ENCODE assay signal across 8 cellular contexts in genomic region chr9:111965566-111966019, GRCh38.
DNase-seq lines count a peak whose midpoint lies in the region; ATAC-seq, FAIRE-seq and TF ChIP-seq lines count a peak whose summit lies in the region.

No MANE protein-coding gene starts in this region.

- H3K23me2 ChIP-seq in H9 (ENCODE audit: insufficient read length, low read depth, low read length, poor library complexity, severe bottlenecking): no peaks in the 10 kb centered on the region

- no peak overlapping the region for H3K4ac ChIP-seq in H9 (ENCODE audit: low read depth, low read length)

- no peak overlapping the region for H2BK120ac ChIP-seq in H9 (ENCODE audit: low read depth, low read length, poor library complexity, severe bottlenecking)

- H3K4me2 ChIP-seq in H9 (ENCODE audit: insufficient read depth, insufficient read length, low read length): no peak overlapping the region

- H2BK20ac ChIP-seq in H9 (ENCODE audit: low read depth, low read length, poor library complexity, severe bottlenecking): no peak overlapping the region

- no CpG with 5 or more reads among the region's 5 CpGs for WGBS in H9 (ENCODE audit: extremely low coverage, insufficient read length, low lambda C conversion rate)

- H3K18ac ChIP-seq in H9 (ENCODE audit: insufficient read length, low read depth, low read length): no peak overlapping the region

- H3K9me3 ChIP-seq in kidney (ENCODE audit: control insufficient read depth in 1 of 2, low read length in 2 of 2): no peaks in the 10 kb centered on the region
- H3K9me3 ChIP-seq in H9 (ENCODE audit: control insufficient read depth, low read depth, low read length): no peaks in the 10 kb centered on the region

- DNase-seq in GM04503 (ENCODE audit: low read depth) (peak; percentile 91), M059J (ENCODE audit: low read depth) (peak; percentile 99), kidney (no peak), glutamatergic neuron (no peak), H9 (no peak), NCI-H187 (lab: John Stamatoyannopoulos, UW) (no peak)
- no peak for DNase-seq in central memory CD4-positive, alpha-beta T cell

- no peaks in the 10 kb centered on the region; the same call in 1 of the 2 replicates for H3K27me3 ChIP-seq in H9 (ENCODE audit: insufficient read depth, low read length)

- H3K36me3 Mint-ChIP-seq in glutamatergic neuron (ENCODE audit: unreplicated experiment): no peaks in the 10 kb centered on the region
- no peaks in the 10 kb centered on the region for H3K36me3 Mint-ChIP-seq in H9 (ENCODE audit: insufficient read depth in 1 of 3, low read depth in 3 of 3)

- no peak overlapping the region for H3K56ac ChIP-seq in H9 (ENCODE audit: insufficient read length, low read depth, low read length)

- H2AK5ac ChIP-seq in H9 (ENCODE audit: insufficient read length, low read length): no peak overlapping the region

- FAIRE-seq in kidney (lab: Jason Lieb, UNC): peak; percentile 11

- no peak overlapping the region for H2AFZ ChIP-seq in H9 (ENCODE audit: low read length)

- no peaks in the 10 kb centered on the region for H3K79me1 ChIP-seq in H9 (ENCODE audit: insufficient read depth, low read depth, low read length, poor library complexity, severe bottlenecking)

- H3K4me3 ChIP-seq in kidney (ENCODE audit: low read length in 2 of 2): no peak overlapping the region

- H4K8ac ChIP-seq in H9 (replicated peaks; ENCODE audit: insufficient read length, low read depth, low read length): no peak overlapping the region

- no peak overlapping the region for H2BK15ac ChIP-seq in H9 (ENCODE audit: low read depth, low read length)

- H3K14ac ChIP-seq in H9 (ENCODE audit: insufficient read depth, low read length): no peak overlapping the region

- no peaks in the 10 kb centered on the region for H3K79me2 ChIP-seq in H9 (ENCODE audit: insufficient read depth, low read length)

- no peak overlapping the region for H2BK5ac ChIP-seq in H9 (ENCODE audit: insufficient read length, low read length)

- H3K9me3 Mint-ChIP-seq in glutamatergic neuron (ENCODE audit: unreplicated experiment) (peaks cover 6% of the 10 kb centered on the region), H9 (no peaks in the 10 kb centered on the region)

- no peak overlapping the region for H3K27ac Mint-ChIP-seq in glutamatergic neuron (ENCODE audit: unreplicated experiment)
- no peak overlapping the region for H3K27ac Mint-ChIP-seq in H9

- intact Hi-C loops in kidney (cut with DNase I): no loop called here

- no peak overlapping the region for H2BK12ac ChIP-seq in H9 (ENCODE audit: insufficient read length, low read depth, low read length)

- H3K36me3 ChIP-seq in kidney (ENCODE audit: control insufficient read depth in 1 of 2, insufficient read depth in 2 of 2, low read length in 2 of 2): no peaks in the 10 kb centered on the region

- no peak overlapping the region for H3K4me3 Mint-ChIP-seq in glutamatergic neuron (ENCODE audit: unreplicated experiment)
- no peak overlapping the region for H3K4me3 Mint-ChIP-seq in H9

- H3K27me3 Mint-ChIP-seq in glutamatergic neuron (ENCODE audit: unreplicated experiment) (peaks cover 3% of the 10 kb centered on the region), H9 (ENCODE audit: low read depth) (no peaks in the 10 kb centered on the region; the same call in 1 of the 2 replicates)

- no peak overlapping the region for H3T11ph ChIP-seq in H9 (ENCODE audit: low read length)

- H3K4me1 ChIP-seq in kidney (ENCODE audit: control insufficient read depth in 1 of 2, insufficient read depth in 1 of 2, low read depth in 1 of 2, low read length in 2 of 2) (peaks cover 5 to 21% of the 10 kb centered on the region in 2 donors), H9 (ENCODE audit: insufficient read depth, low read length) (no peaks in the 10 kb centered on the region)

- H4K5ac ChIP-seq in H9 (ENCODE audit: insufficient read length, low read depth, low read length): no peak overlapping the region

- H3K4me1 Mint-ChIP-seq in glutamatergic neuron (ENCODE audit: low read depth, unreplicated experiment) (no peaks in the 10 kb centered on the region), H9 (no peaks in the 10 kb centered on the region)

- H4K20me1 ChIP-seq in H9 (ENCODE audit: control insufficient read depth, insufficient read depth, insufficient read length): no peaks in the 10 kb centered on the region

- H3K23ac ChIP-seq in H9 (ENCODE audit: insufficient read length, low read depth, low read length): no peak overlapping the region

- no peak overlapping the region for H4K91ac ChIP-seq in H9 (ENCODE audit: insufficient read length, low read depth, low read length)

- peak; percentile 73 for ATAC-seq in GM21723 (IDR thresholded peaks at IDR 0.05; ENCODE audit: unreplicated experiment)

- H3K27ac ChIP-seq in kidney (ENCODE audit: low read depth in 2 of 2, low read length in 2 of 2) (peak overlapping the region; percentile 85 to 88), H9 (ENCODE audit: insufficient read length, low read depth, low read length) (no peak overlapping the region)

- TF ChIP-seq CTCF in kidney (IDR thresholded peaks at IDR 0.05; ENCODE audit: borderline replicate concordance, extremely low read depth, insufficient read depth) (no peak), glutamatergic neuron (IDR thresholded peaks at IDR 0.05; ENCODE audit: partially characterized antibody, unreplicated experiment) (no peak), H9 (conservative IDR thresholded peaks at IDR 0.05) (no peak)

- H3K9ac ChIP-seq in kidney (ENCODE audit: low read length in 2 of 2) (peak overlapping the region in 1 of 2 donors; percentile 2), H9 (ENCODE audit: extremely low read depth, insufficient read length, low read length) (no peak overlapping the region)

Comparison
In these comparisons a context has a peak if more than half of its experiments do, and no peak if none do; other contexts are left out.
1. DNase-seq: peak in GM04503 (single experiment) and M059J (single experiment); none in kidney (single experiment), glutamatergic neuron (single experiment), H9 (single experiment), central memory CD4-positive, alpha-beta T cell (single experiment) and NCI-H187 (0 of 2).